In genomic region chrX:370244-370962, GRCh38 we compare ENCODE assay signal across 1 cellular context.
TF ChIP-seq lines count a peak whose summit lies in the region.

No MANE protein-coding gene starts in this region.

TF ChIP-seq in H1, 55 proteins besides CTCF, POLR2A, EP300 and RAD21:
- TF ChIP-seq GABPA (IDR thresholded peaks at IDR 0.05; ENCODE audit: borderline replicate concordance, insufficient read depth, low read length): no peak
- TF ChIP-seq KDM4A (IDR thresholded peaks at IDR 0.05; ENCODE audit: low read depth, low read length, severe bottlenecking): no peak
- TF ChIP-seq ATF2 (IDR thresholded peaks at IDR 0.05; ENCODE audit: low read length): no peak
- no peak for TF ChIP-seq SIX5 (IDR thresholded peaks at IDR 0.05; ENCODE audit: low read depth, low read length)
- no peak for TF ChIP-seq POU5F1 (IDR thresholded peaks at IDR 0.05; ENCODE audit: low read depth, low read length)
- TF ChIP-seq CBX5 (IDR thresholded peaks at IDR 0.05; ENCODE audit: low read depth, low read length): no peak
- no peak for TF ChIP-seq RXRA (IDR thresholded peaks at IDR 0.05; ENCODE audit: insufficient read depth, low read depth, low read length)
- no peak for TF ChIP-seq CHD7 (IDR thresholded peaks at IDR 0.05; ENCODE audit: insufficient replicate concordance, low read length)
- no peak for TF ChIP-seq CEBPB (IDR thresholded peaks at IDR 0.05; ENCODE audit: low read depth, low read length)
- TF ChIP-seq NANOG (IDR thresholded peaks at IDR 0.05; ENCODE audit: insufficient read depth, low read depth, low read length, poor library complexity, severe bottlenecking): no peak
- TF ChIP-seq KDM1A (IDR thresholded peaks at IDR 0.05; ENCODE audit: borderline replicate concordance, low read length): no peak
- no peak for TF ChIP-seq RNF2 (IDR thresholded peaks at IDR 0.05; ENCODE audit: borderline replicate concordance, low read depth, low read length, missing control alignments, poor library complexity, severe bottlenecking)
- TF ChIP-seq CREB1 (IDR thresholded peaks at IDR 0.05): no peak
- no peak for TF ChIP-seq SIN3A (conservative IDR thresholded peaks at IDR 0.05 in 1 of 2, IDR thresholded peaks at IDR 0.05 in 1 of 2; ENCODE audit: low read depth in 1 of 2, low read length in 2 of 2)
